Comparison of ENCODE assay signal across 8 cellular contexts in the genomic region with DNA sequence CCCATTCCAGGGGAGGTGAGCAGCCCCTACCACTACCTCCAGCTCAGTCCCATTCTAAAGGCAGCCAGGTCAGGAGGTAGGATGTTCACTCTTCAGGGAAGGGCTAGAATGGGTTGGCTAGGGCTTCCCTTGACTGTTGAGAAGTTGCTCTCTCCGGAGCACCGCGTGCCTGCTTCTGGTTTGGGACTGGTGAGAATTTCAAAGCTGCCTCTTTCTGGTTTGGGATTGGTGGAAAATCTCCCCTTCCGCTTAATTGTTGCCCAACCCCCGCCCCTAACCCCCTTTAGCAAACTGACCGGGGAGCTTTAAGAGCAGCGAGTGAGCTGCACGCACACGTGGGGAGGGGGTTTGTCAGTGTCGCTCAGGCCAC. TPM values are rescaled to one million over a fixed set of nuclear protein-coding genes. Genes with fewer than 3 reads are reported as not detected.
DNase-seq lines count a peak whose midpoint lies in the region; ATAC-seq and TF ChIP-seq lines count a peak whose summit lies in the region.

No MANE protein-coding gene starts in this region.

- H3K4me3 ChIP-seq in fibroblast of pulmonary artery (replicated peaks; ENCODE audit: low read depth, low read length) (peak overlapping the region; percentile 58), skeletal muscle cell (ENCODE audit: low read depth, low read length) (peak overlapping the region; percentile 57)

- DNase-seq in GF-D8 (lab: John Stamatoyannopoulos, UW) (peak; percentile 47), OCI-M1 (lab: John Stamatoyannopoulos, UW) (peak; percentile 68), fibroblast of pulmonary artery (ENCODE audit: low read depth) (no peak), skeletal muscle cell (ENCODE audit: low read depth) (no peak), cerebellum (ENCODE audit: low spot score) (no peak), D341Med (ENCODE audit: low spot score) (no peak), GM19240 (ENCODE audit: insufficient read length, low spot score) (no peak)

- ATAC-seq in HG03159 (IDR thresholded peaks at IDR 0.05; ENCODE audit: unreplicated experiment), result no peak

- TF ChIP-seq CTCF in fibroblast of pulmonary artery (IDR thresholded peaks at IDR 0.05; ENCODE audit: low read length, missing control alignments), result no peak

RNA-seq across cellular contexts. Expression of gene USP2, which starts 0.7 kb away (rescaled TPM):
- 1.1 TPM for total RNA-seq in cerebellum

RNA-seq across cellular contexts. Expression of gene MFRP, which starts 34.3 kb away (rescaled TPM):
- not detected for total RNA-seq in cerebellum

RNA-seq across cellular contexts. Expression of gene C1QTNF5, which starts 40.1 kb away (rescaled TPM):
- 3.4 TPM for total RNA-seq in cerebellum

RNA-seq across cellular contexts. Expression of gene THY1, which starts 42.2 kb away (rescaled TPM):
- 22.5 TPM for total RNA-seq in cerebellum

RNA-seq across cellular contexts. Expression of gene RNF26, which starts 46.5 kb away (rescaled TPM):
- total RNA-seq in cerebellum, result 3.8 TPM

Comparison
In these comparisons a context has a peak if more than half of its experiments do, and no peak if none do; other contexts are left out.
1. DNase-seq: peak in GF-D8 (single experiment) and OCI-M1 (single experiment); none in fibroblast of pulmonary artery (single experiment), skeletal muscle cell (single experiment), cerebellum (single experiment), D341Med (single experiment) and GM19240 (single experiment).